ENCODE assay signal across 13 cellular contexts in genomic region chr15:98689431-98689861, GRCh38. TPM values are rescaled to one million over a fixed set of nuclear protein-coding genes. Genes with fewer than 3 reads are reported as not detected.
A peak's percentile ranks its signal among the peaks of the same experiment; 100 is the strongest.
DNase-seq lines count a peak whose midpoint lies in the region; ATAC-seq lines count a peak whose summit lies in the region.
"Had no signal": no experiment of that assay in that cellular context is flagged by ENCODE, and none has a peak within 500 bp of the region (broad histone marks: within the 10 kb centered on the region; RNA-seq: fewer than 3 reads in every experiment).

No MANE protein-coding gene starts in this region.

- H3K27me3 Mint-ChIP-seq in activated T-cell treated with anti-CD3 and anti-CD28 coated beads, Interleukin-2, amount 50 U/mL, for 24 hours = no peaks in the 10 kb centered on the region

- no peak overlapping the region for H3K4me3 Mint-ChIP-seq in activated T-cell treated with anti-CD3 and anti-CD28 coated beads, Interleukin-2, amount 50 U/mL, for 24 hours

- ATAC-seq in GM21390 (IDR thresholded peaks at IDR 0.05; ENCODE audit: unreplicated experiment) (no peak), HG03135 (IDR thresholded peaks at IDR 0.05; ENCODE audit: unreplicated experiment) (no peak)

- H3K9me3 Mint-ChIP-seq in activated T-cell treated with anti-CD3 and anti-CD28 coated beads, Interleukin-2, amount 50 U/mL, for 24 hours = no peaks in the 10 kb centered on the region

- DNase-seq in AG08395 (ENCODE audit: low spot score) (peak; percentile 72), HT1080 (ENCODE audit: low read depth) (peak; percentile 60), astrocyte of the hippocampus (ENCODE audit: low read depth, low spot score) (peak; percentile 20), iris pigment epithelial cell (ENCODE audit: low read depth) (peak; percentile 71), NCI-H524 (lab: John Stamatoyannopoulos, UW) (no peak)
- DNase-seq in activated T-cell treated with anti-CD3 and anti-CD28 coated beads, Interleukin-2, amount 50 U/mL, for 24 hours = no peak
- DNase-seq: activated CD8-positive, alpha-beta memory T cell treated with anti-CD3 and anti-CD28 coated beads, Interleukin-2, amount 50 U/mL, for 48 hours; C1 segment of cervical spinal cord; hypothalamus; NCI-H446 treated with DMSO at 0.1 percent for 48 hours; occipital lobe had no signal

- peaks cover 54% of the 10 kb centered on the region for H3K4me1 Mint-ChIP-seq in activated T-cell treated with anti-CD3 and anti-CD28 coated beads, Interleukin-2, amount 50 U/mL, for 24 hours (ENCODE audit: low read depth)

- H3K36me3 Mint-ChIP-seq in activated T-cell treated with anti-CD3 and anti-CD28 coated beads, Interleukin-2, amount 50 U/mL, for 24 hours (ENCODE audit: low read depth) = no peaks in the 10 kb centered on the region

- no peak overlapping the region for H3K27ac Mint-ChIP-seq in activated T-cell treated with anti-CD3 and anti-CD28 coated beads, Interleukin-2, amount 50 U/mL, for 24 hours

RNA-seq across cellular contexts. Expression of gene IGF1R, which starts 41.1 kb away (rescaled TPM):
- 9.0 and 13.4 TPM in 2 replicates for total RNA-seq in HT1080 (2014; rRNA removed; shearing (Covaris generic))
- 10.1 and 13.0 TPM in 2 replicates for polyA plus RNA-seq in HT1080 (2015; cell fraction: cytosol; rRNA removed)
- 26.9 and 29.7 TPM in 2 replicates for polyA plus RNA-seq in HT1080 (2015; cell fraction: nucleus; rRNA removed)

Comparison
In these comparisons a context has a peak if more than half of its experiments do, and no peak if none do; other contexts are left out.
1. DNase-seq: peak in AG08395 (single experiment), HT1080 (single experiment), astrocyte of the hippocampus (single experiment) and iris pigment epithelial cell (single experiment); none in NCI-H524 (0 of 2) and activated T-cell treated with anti-CD3 and anti-CD28 coated beads, Interleukin-2, amount 50 U/mL, for 24 hours (single experiment).